Comparison of ENCODE assay signal across 2 cellular contexts in the genomic region with DNA sequence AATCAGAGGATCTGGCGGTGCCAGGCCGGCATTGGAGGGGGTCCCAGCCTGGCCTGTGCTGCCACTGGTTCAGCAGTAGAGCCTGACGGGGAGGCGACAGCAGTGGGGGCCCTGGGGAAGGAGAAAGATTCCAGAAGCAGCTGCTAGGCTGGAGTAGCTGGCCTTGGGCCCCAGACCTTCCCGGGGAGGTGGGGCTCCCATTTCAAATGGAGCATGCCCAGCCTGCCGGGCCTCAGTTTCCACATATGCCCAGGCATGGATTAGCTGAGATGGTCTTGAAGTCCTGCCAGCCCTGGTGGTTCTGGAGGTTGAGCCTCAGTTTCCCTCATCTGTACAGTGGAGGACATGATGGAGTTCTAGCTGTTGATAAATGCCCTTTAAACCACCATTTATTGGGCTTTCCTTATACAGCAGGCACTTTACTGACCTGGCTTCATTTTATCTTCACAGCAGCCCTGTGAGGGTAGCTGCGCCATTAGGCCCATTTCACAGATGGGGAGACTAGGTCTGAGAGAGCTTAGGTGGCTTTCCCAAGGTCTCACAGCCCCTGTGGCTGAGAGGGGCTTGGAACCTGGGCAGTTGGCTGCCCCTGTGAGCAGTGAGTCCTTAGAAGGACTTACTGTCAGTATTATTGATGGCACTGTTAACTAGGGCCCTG.
TF ChIP-seq lines count a peak whose summit lies in the region.

No MANE protein-coding gene starts in this region.

TF ChIP-seq in A549, 52 proteins besides CTCF, POLR2A, EP300 and RAD21:
- TF ChIP-seq BHLHE40 (IDR thresholded peaks at IDR 0.05; ENCODE audit: low read depth, low read length) (no peak), FOSL2 (IDR thresholded peaks at IDR 0.05) (no peak), FOSL2 (CRISPR knock-in tag; IDR thresholded peaks at IDR 0.05) (no peak), KDM1A (IDR thresholded peaks at IDR 0.05; ENCODE audit: low read depth) (peak; percentile 50; the same call in 1 of the 2 replicates), ZSCAN20 (CRISPR knock-in tag; IDR thresholded peaks at IDR 0.05) (no peak), MAFK (IDR thresholded peaks at IDR 0.05; ENCODE audit: partially characterized antibody) (no peak), HEYL (CRISPR knock-in tag; IDR thresholded peaks at IDR 0.05) (no peak)

TF ChIP-seq in GM12878, 131 proteins besides CTCF, POLR2A, EP300 and RAD21:
- TF ChIP-seq EED (IDR thresholded peaks at IDR 0.05; ENCODE audit: low read depth) (no peak), CBX5 (IDR thresholded peaks at IDR 0.05; ENCODE audit: low read depth) (no peak)
- TF ChIP-seq, protein P1, sequence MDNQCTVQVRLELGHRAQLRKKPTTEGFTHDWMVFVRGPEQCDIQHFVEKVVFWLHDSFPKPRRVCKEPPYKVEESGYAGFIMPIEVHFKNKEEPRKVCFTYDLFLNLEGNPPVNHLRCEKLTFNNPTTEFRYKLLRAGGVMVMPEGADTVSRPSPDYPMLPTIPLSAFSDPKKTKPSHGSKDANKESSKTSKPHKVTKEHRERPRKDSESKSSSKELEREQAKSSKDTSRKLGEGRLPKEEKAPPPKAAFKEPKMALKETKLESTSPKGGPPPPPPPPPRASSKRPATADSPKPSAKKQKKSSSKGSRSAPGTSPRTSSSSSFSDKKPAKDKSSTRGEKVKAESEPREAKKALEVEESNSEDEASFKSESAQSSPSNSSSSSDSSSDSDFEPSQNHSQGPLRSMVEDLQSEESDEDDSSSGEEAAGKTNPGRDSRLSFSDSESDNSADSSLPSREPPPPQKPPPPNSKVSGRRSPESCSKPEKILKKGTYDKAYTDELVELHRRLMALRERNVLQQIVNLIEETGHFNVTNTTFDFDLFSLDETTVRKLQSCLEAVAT (IDR thresholded peaks at IDR 0.05), result no peak
